ENCODE assay signal across 14 cellular contexts in genomic region chr1:97943354-97943753, GRCh38. TPM values are rescaled to one million over a fixed set of nuclear protein-coding genes. Genes with fewer than 3 reads are reported as not detected.
DNase-seq lines count a peak whose midpoint lies in the region; ATAC-seq, FAIRE-seq and TF ChIP-seq lines count a peak whose summit lies in the region.
"Had no signal": no experiment of that assay in that cellular context is flagged by ENCODE, and none has a peak within 500 bp of the region (broad histone marks: within the 10 kb centered on the region; RNA-seq: fewer than 3 reads in every experiment).

No MANE protein-coding gene starts in this region.

- no peaks in the 10 kb centered on the region for H3K27me3 ChIP-seq in CD4-positive, CD25-positive, alpha-beta regulatory T cell (ENCODE audit: control insufficient read depth, insufficient read depth, low read length)
- no peaks in the 10 kb centered on the region for H3K27me3 ChIP-seq in esophagus muscularis mucosa

- H3K36me3 ChIP-seq in CD4-positive, CD25-positive, alpha-beta regulatory T cell (ENCODE audit: control insufficient read depth, insufficient read depth, low read length) = no peaks in the 10 kb centered on the region
- H3K36me3 ChIP-seq in esophagus muscularis mucosa = no peaks in the 10 kb centered on the region
- H3K36me3 ChIP-seq: HAP-1 had no signal

- H3K36me3 Mint-ChIP-seq in CD4-positive, CD25-positive, alpha-beta regulatory T cell = no peaks in the 10 kb centered on the region
- no peaks in the 10 kb centered on the region for H3K36me3 Mint-ChIP-seq in activated T-cell treated with anti-CD3 and anti-CD28 coated beads, Interleukin-2, amount 50 U/mL, for 24 hours (ENCODE audit: low read depth)
- H3K36me3 Mint-ChIP-seq: activated naive CD4-positive, alpha-beta T cell treated with anti-CD3 and anti-CD28 coated beads, Interleukin-2, amount 50 U/mL, for 24 hours had no signal

- H3K9me3 ChIP-seq in CD4-positive, CD25-positive, alpha-beta regulatory T cell (ENCODE audit: control insufficient read depth in 2 of 2, low read length in 2 of 2) = no peaks in the 10 kb centered on the region
- no peaks in the 10 kb centered on the region for H3K9me3 ChIP-seq in esophagus muscularis mucosa
- H3K9me3 ChIP-seq: HAP-1 had no signal

- no peak for TF ChIP-seq CTCF in choroid plexus epithelial cell (conservative IDR thresholded peaks at IDR 0.05; ENCODE audit: low read depth, low read length)
- no peak for TF ChIP-seq CTCF in esophagus muscularis mucosa (IDR thresholded peaks at IDR 0.05)

- no peak overlapping the region for H3K27ac ChIP-seq in CD4-positive, CD25-positive, alpha-beta regulatory T cell (ENCODE audit: insufficient read depth, low read length, poor library complexity, severe bottlenecking)
- no peak overlapping the region for H3K27ac ChIP-seq in esophagus muscularis mucosa (replicated peaks in 1 of 4)

- peak overlapping the region in 1 of 4 donors; percentile 49 for H3K4me3 Mint-ChIP-seq in CD4-positive, CD25-positive, alpha-beta regulatory T cell
- no peak overlapping the region for H3K4me3 Mint-ChIP-seq in activated T-cell treated with anti-CD3 and anti-CD28 coated beads, Interleukin-2, amount 50 U/mL, for 24 hours
- H3K4me3 Mint-ChIP-seq: activated naive CD4-positive, alpha-beta T cell treated with anti-CD3 and anti-CD28 coated beads, Interleukin-2, amount 50 U/mL, for 24 hours had no signal

- DNase-seq in CD4-positive, CD25-positive, alpha-beta regulatory T cell = no peak
- DNase-seq in HS-27A (ENCODE audit: low read depth) = peak; percentile 62
- DNase-seq in choroid plexus epithelial cell (ENCODE audit: low read depth) = peak; percentile 22
- DNase-seq in myocyte (ENCODE audit: low read depth) = peak; percentile 8
- no peak for DNase-seq in HTR-8/SVneo (ENCODE audit: insufficient read length, low spot score)
- no peak for DNase-seq in esophagus muscularis mucosa (ENCODE audit: extremely low spot score)
- DNase-seq in activated T-cell treated with anti-CD3 and anti-CD28 coated beads, Interleukin-2, amount 50 U/mL, for 24 hours = no peak
- DNase-seq in NCI-H1417 treated with DMSO at 0.1 percent for 48 hours (lab: John Stamatoyannopoulos, UW) = no peak
- DNase-seq: activated CD4-positive, alpha-beta T cell treated with anti-CD3 and anti-CD28 coated beads, Interleukin-2, amount 50 U/mL, for 48 hours; NCI-H1694 treated with DMSO at 0.1 percent for 48 hours had no signal

- H3K4me3 ChIP-seq in CD4-positive, CD25-positive, alpha-beta regulatory T cell (ENCODE audit: low read depth, low read length) = peak overlapping the region; percentile 78
- H3K4me3 ChIP-seq in choroid plexus epithelial cell (ENCODE audit: low read depth, low read length) (no peak overlapping the region), esophagus muscularis mucosa (no peak overlapping the region)
- H3K4me3 ChIP-seq: HAP-1 had no signal

- H3K4me1 Mint-ChIP-seq in CD4-positive, CD25-positive, alpha-beta regulatory T cell = peaks cover 17 to 27% (median 18%) of the 10 kb centered on the region in 4 donors
- H3K4me1 Mint-ChIP-seq in activated T-cell treated with anti-CD3 and anti-CD28 coated beads, Interleukin-2, amount 50 U/mL, for 24 hours (ENCODE audit: low read depth) = peaks cover 22% of the 10 kb centered on the region

- peak overlapping the region in 2 of 3 donors; percentile 66 to 83 for H3K27ac Mint-ChIP-seq in CD4-positive, CD25-positive, alpha-beta regulatory T cell
- no peak overlapping the region for H3K27ac Mint-ChIP-seq in activated T-cell treated with anti-CD3 and anti-CD28 coated beads, Interleukin-2, amount 50 U/mL, for 24 hours
- H3K27ac Mint-ChIP-seq: activated naive CD4-positive, alpha-beta T cell treated with anti-CD3 and anti-CD28 coated beads, Interleukin-2, amount 50 U/mL, for 24 hours had no signal

- TF ChIP-seq EP300 in esophagus muscularis mucosa (IDR thresholded peaks at IDR 0.05) = no peak

- intact Hi-C loops in esophagus muscularis mucosa (cut with DNase I) = no loop called here

- no peak for ATAC-seq in CD4-positive, CD25-positive, alpha-beta regulatory T cell (ENCODE audit: low read depth in 2 of 2)
- ATAC-seq: HepG2 had no signal

- TF ChIP-seq POLR2A in esophagus muscularis mucosa (IDR thresholded peaks at IDR 0.05; ENCODE audit: low read depth) = no peak

- WGBS in esophagus muscularis mucosa = 52% methylated on average over 4 of the region's 4 CpGs

- H3K27me3 Mint-ChIP-seq in CD4-positive, CD25-positive, alpha-beta regulatory T cell = peaks cover 15% of the 10 kb centered on the region
- no peaks in the 10 kb centered on the region for H3K27me3 Mint-ChIP-seq in activated T-cell treated with anti-CD3 and anti-CD28 coated beads, Interleukin-2, amount 50 U/mL, for 24 hours
- H3K27me3 Mint-ChIP-seq: activated naive CD4-positive, alpha-beta T cell treated with anti-CD3 and anti-CD28 coated beads, Interleukin-2, amount 50 U/mL, for 24 hours had no signal

- FAIRE-seq in HTR-8/SVneo (lab: Jason Lieb, UNC) = no peak
- FAIRE-seq: GM12892, HepG2 had no signal

- peaks cover 20% of the 10 kb centered on the region for H3K4me1 ChIP-seq in CD4-positive, CD25-positive, alpha-beta regulatory T cell (ENCODE audit: control insufficient read depth, insufficient read depth, low read length, poor library complexity, severe bottlenecking)
- H3K4me1 ChIP-seq in esophagus muscularis mucosa = no peaks in the 10 kb centered on the region
- H3K4me1 ChIP-seq: HAP-1 had no signal

- no peaks in the 10 kb centered on the region for H3K9me3 Mint-ChIP-seq in CD4-positive, CD25-positive, alpha-beta regulatory T cell
- no peaks in the 10 kb centered on the region for H3K9me3 Mint-ChIP-seq in activated T-cell treated with anti-CD3 and anti-CD28 coated beads, Interleukin-2, amount 50 U/mL, for 24 hours
- H3K9me3 Mint-ChIP-seq: activated naive CD4-positive, alpha-beta T cell treated with anti-CD3 and anti-CD28 coated beads, Interleukin-2, amount 50 U/mL, for 24 hours had no signal

RNA-seq across cellular contexts. Expression of gene DPYD, which starts 22.5 kb away (rescaled TPM):
- 87.3 TPM for total RNA-seq in CD4-positive, CD25-positive, alpha-beta regulatory T cell
- polyA plus RNA-seq in CD4-positive, CD25-positive, alpha-beta regulatory T cell = 10 to 100 TPM; 47.6 to 58.3 (median 53.2) TPM
- total RNA-seq in myocyte (11.3 and 12.3 TPM in 2 replicates), esophagus muscularis mucosa (10 to 100 TPM; 31.1 to 36.6 (median 31.7) TPM)
- polyA plus RNA-seq in myocyte (2012) = 10.0 TPM

Comparison
In these comparisons a context has a peak if more than half of its experiments do, and no peak if none do; other contexts are left out.
1. DNase-seq: peak in HS-27A (single experiment), choroid plexus epithelial cell (single experiment) and myocyte (single experiment); none in CD4-positive, CD25-positive, alpha-beta regulatory T cell (0 of 3), HTR-8/SVneo (single experiment), esophagus muscularis mucosa (single experiment), activated T-cell treated with anti-CD3 and anti-CD28 coated beads, Interleukin-2, amount 50 U/mL, for 24 hours (single experiment) and NCI-H1417 treated with DMSO at 0.1 percent for 48 hours (single experiment).